1 cellular context compared by ENCODE assay signal in genomic region chr17:76670020-76670707, GRCh38.
TF ChIP-seq lines count a peak whose summit lies in the region.

No MANE protein-coding gene starts in this region.

TF ChIP-seq in HEK293, 187 proteins besides CTCF, POLR2A, EP300 and RAD21 (continued from another document and continues in another):
- TF ChIP-seq PRDM10 (tag by site-specific recombination; IDR thresholded peaks at IDR 0.05) (peak; percentile 80), ZNF561 (tag by site-specific recombination; IDR thresholded peaks at IDR 0.05; ENCODE audit: borderline replicate concordance) (peak; percentile 74), ZNF843 (tag by site-specific recombination; IDR thresholded peaks at IDR 0.05) (peak; percentile 84), ZIC2 (tag by site-specific recombination; IDR thresholded peaks at IDR 0.05) (peak; percentile 58), ZNF114 (tag by site-specific recombination; IDR thresholded peaks at IDR 0.05) (no peak), ZBTB49 (tag by site-specific recombination; IDR thresholded peaks at IDR 0.05; ENCODE audit: low read depth) (no peak), ZBTB44 (tag by site-specific recombination; IDR thresholded peaks at IDR 0.05) (peak; percentile 92), ZBTB26 (tag by site-specific recombination; optimal IDR thresholded peaks at IDR 0.05) (peak; percentile 1), BCL6B (tag by site-specific recombination; IDR thresholded peaks at IDR 0.05) (no peak), ZNF184 (tag by site-specific recombination; IDR thresholded peaks at IDR 0.05) (peak; percentile 99), PRDM4 (tag by site-specific recombination; IDR thresholded peaks at IDR 0.05) (peak; percentile 63; the same call in 1 of the 2 replicates), INSM2 (tag by site-specific recombination; IDR thresholded peaks at IDR 0.05) (peak; percentile 76), ZSCAN30 (tag by site-specific recombination; IDR thresholded peaks at IDR 0.05) (peak; percentile 46; the same call in 1 of the 2 replicates), ZNF830 (tag by site-specific recombination; IDR thresholded peaks at IDR 0.05; ENCODE audit: low read depth) (no peak), ZNF660 (tag by site-specific recombination; IDR thresholded peaks at IDR 0.05) (peak; percentile 76; the same call in 1 of the 2 replicates), ATF2 (tag by site-specific recombination; IDR thresholded peaks at IDR 0.05; ENCODE audit: low read depth) (peak; percentile 99), ZFP37 (tag by site-specific recombination; IDR thresholded peaks at IDR 0.05) (no peak), ZSCAN5A (tag by site-specific recombination; IDR thresholded peaks at IDR 0.05) (no peak), ZNF146 (tag by site-specific recombination; IDR thresholded peaks at IDR 0.05) (0 out of 2 replicates have a peak, but pooled peaks have one; percentile 2), ZNF2 (tag by site-specific recombination; IDR thresholded peaks at IDR 0.05) (0 out of 2 replicates have a peak, but pooled peaks have one; percentile 49), PRDM6 (tag by site-specific recombination; IDR thresholded peaks at IDR 0.05) (peak; percentile 83), ZBTB21 (tag by site-specific recombination; IDR thresholded peaks at IDR 0.05) (peak; percentile 85), ZNF664 (tag by site-specific recombination; IDR thresholded peaks at IDR 0.05) (peak; percentile 13; the same call in 1 of the 2 replicates), ZBTB20 (tag by site-specific recombination; IDR thresholded peaks at IDR 0.05) (no peak), ZNF76 (tag by site-specific recombination; IDR thresholded peaks at IDR 0.05; ENCODE audit: borderline replicate concordance, low read depth) (0 out of 2 replicates have a peak, but pooled peaks have one; percentile 20), KLF10 (tag by site-specific recombination; IDR thresholded peaks at IDR 0.05) (peak; percentile 32; the same call in 1 of the 2 replicates), OSR2 (tag by site-specific recombination; IDR thresholded peaks at IDR 0.05) (peak; percentile 44), ZNF112 (tag by site-specific recombination; IDR thresholded peaks at IDR 0.05) (no peak), ZNF174 (tag by site-specific recombination; IDR thresholded peaks at IDR 0.05) (no peak), ZFP69B (tag by site-specific recombination; IDR thresholded peaks at IDR 0.05) (peak; percentile 19; the same call in 1 of the 2 replicates), IKZF3 (tag by site-specific recombination; IDR thresholded peaks at IDR 0.05) (peak; percentile 67), ZBTB8A (tag by site-specific recombination; IDR thresholded peaks at IDR 0.05) (0 out of 2 replicates have a peak, but pooled peaks have one; percentile 36)
